ENCODE assay signal across 7 cellular contexts in genomic region chr17:34633760-34634159, GRCh38. TPM values are rescaled to one million over a fixed set of nuclear protein-coding genes. Genes with fewer than 3 reads are reported as not detected.
"Had no signal": no experiment of that assay in that cellular context is flagged by ENCODE, and none has a peak within 500 bp of the region (broad histone marks: within the 10 kb centered on the region; RNA-seq: fewer than 3 reads in every experiment).

No MANE protein-coding gene starts in this region.

- DNase-seq: GM23248, GOT3, HCEC 1CT, HFFc6 had no signal

- H3K27ac ChIP-seq: GM23248 had no signal

- FAIRE-seq: H54 had no signal

- H3K9ac ChIP-seq: GM23248 had no signal

- H3K36me3 ChIP-seq: HAP-1 had no signal

- H3K9me3 ChIP-seq: HAP-1 had no signal

- H3K4me3 ChIP-seq: GM23248, GM23338, HAP-1 had no signal

- H3K4me1 ChIP-seq: HAP-1 had no signal

- H2AFZ ChIP-seq: GM23248, GM23338 had no signal

- H3K4me2 ChIP-seq: GM23338 had no signal

RNA-seq across cellular contexts. Expression of gene TMEM132E, which starts 54.4 kb away (rescaled TPM):
- total RNA-seq: HFFc6 had no signal
- polyA plus RNA-seq: GM23248 had no signal
